In genomic region chr2:9717886-9718451, GRCh38 we compare ENCODE assay signal across 29 cellular contexts.
"Had no signal": no experiment of that assay in that cellular context is flagged by ENCODE, and none has a peak within 500 bp of the region (broad histone marks: within the 10 kb centered on the region; RNA-seq: fewer than 3 reads in every experiment).

No MANE protein-coding gene starts in this region.

- H3K4me1 ChIP-seq: esophagus muscularis mucosa, foreskin keratinocyte, heart left ventricle, neural progenitor cell, stomach, upper lobe of right lung had no signal

- H3K4me3 Mint-ChIP-seq: activated naive CD4-positive, alpha-beta T cell treated with anti-CD3 and anti-CD28 coated beads, Interleukin-2, amount 50 U/mL, for 24 hours; activated naive CD8-positive, alpha-beta T cell treated with anti-CD3 and anti-CD28 coated beads, Interleukin-2, amount 50 U/mL, for 24 hours; immature natural killer cell; mesothelial cell of epicardium; naive B cell; neural progenitor cell; stimulated activated naive B cell treated with anti-CD40 and anti-IgM and Interleukin-4, amounts not matched to agents 10 μg/mL and 1 μg/mL and 100 μg/mL, for 72 hours had no signal

- ATAC-seq: activated naive CD8-positive, alpha-beta T cell treated with anti-CD3 and anti-CD28 coated beads, Interleukin-2, amount 50 U/mL, for 24 hours; foreskin keratinocyte; heart left ventricle; stimulated activated naive B cell treated with anti-CD40 and anti-IgM and Interleukin-4, amounts not matched to agents 10 μg/mL and 1 μg/mL and 100 μg/mL, for 72 hours; upper lobe of right lung had no signal

- H3K36me3 Mint-ChIP-seq: activated naive CD4-positive, alpha-beta T cell treated with anti-CD3 and anti-CD28 coated beads, Interleukin-2, amount 50 U/mL, for 24 hours; immature natural killer cell; mesothelial cell of epicardium; naive B cell; neural progenitor cell; stimulated activated naive B cell treated with anti-CD40 and anti-IgM and Interleukin-4, amounts not matched to agents 10 μg/mL and 1 μg/mL and 100 μg/mL, for 72 hours had no signal

- H3K4me3 ChIP-seq: esophagus muscularis mucosa, heart left ventricle, neural progenitor cell, right atrium auricular region, smooth muscle cell, stomach, thyroid gland, upper lobe of right lung had no signal

- H2AFZ ChIP-seq: neural progenitor cell had no signal

- H3K4me2 ChIP-seq: neural progenitor cell, smooth muscle cell had no signal

- DNase-seq: activated CD4-positive, alpha-beta T cell treated with anti-CD3 and anti-CD28 coated beads for 4 hours; activated CD4-positive, alpha-beta T cell treated with anti-CD3 and anti-CD28 coated beads, Interleukin-2, amount 50 U/mL, for 4 hours; activated CD8-positive, alpha-beta memory T cell treated with anti-CD3 and anti-CD28 coated beads for 24 hours; activated gamma-delta T cell; activated naive CD8-positive, alpha-beta T cell treated with anti-CD3 and anti-CD28 coated beads, Interleukin-2, amount 50 U/mL, for 24 hours; amygdala; caudate nucleus; foreskin keratinocyte; heart left ventricle; hypothalamus; immature natural killer cell; kidney; left colon; naive B cell; stimulated activated CD4-positive, alpha-beta T cell treated with anti-CD3 and anti-CD28 coated beads, Interleukin-1b, Interleukin-23, amount 100 ng/mL, for 48 hours; stimulated activated CD4-positive, alpha-beta T cell treated with anti-CD3 and anti-CD28 coated beads, Interleukin-4, amount 100 ng/mL, for 4 hours; stimulated activated CD8-positive, alpha-beta memory T cell treated with anti-CD3 and anti-CD28 coated beads, Interleukin-4, amount 100 ng/mL, for 48 hours; stimulated activated naive B cell treated with anti-CD40 and anti-IgM and Interleukin-4, amounts not matched to agents 10 μg/mL and 1 μg/mL and 100 μg/mL, for 72 hours; stomach; T-helper 9 cell; thyroid gland; upper lobe of right lung had no signal

- H3K36me3 ChIP-seq: esophagus muscularis mucosa, heart left ventricle, neural progenitor cell, right atrium auricular region, stomach, thyroid gland, upper lobe of right lung had no signal

- H3K27me3 ChIP-seq: esophagus muscularis mucosa, foreskin keratinocyte, heart left ventricle, neural progenitor cell, right atrium auricular region, stomach, thyroid gland, upper lobe of right lung had no signal

- H3K27ac ChIP-seq: esophagus muscularis mucosa, foreskin keratinocyte, heart left ventricle, neural progenitor cell, right atrium auricular region, stomach, thyroid gland, upper lobe of right lung, VCaP had no signal

- H3K9me3 ChIP-seq: esophagus muscularis mucosa, heart left ventricle, right atrium auricular region, stomach, thyroid gland, upper lobe of right lung had no signal

- H3K9ac ChIP-seq: neural progenitor cell had no signal

- H3K9me3 Mint-ChIP-seq: activated naive CD4-positive, alpha-beta T cell treated with anti-CD3 and anti-CD28 coated beads, Interleukin-2, amount 50 U/mL, for 24 hours; activated naive CD8-positive, alpha-beta T cell treated with anti-CD3 and anti-CD28 coated beads, Interleukin-2, amount 50 U/mL, for 24 hours; immature natural killer cell; mesothelial cell of epicardium; stimulated activated naive B cell treated with anti-CD40 and anti-IgM and Interleukin-4, amounts not matched to agents 10 μg/mL and 1 μg/mL and 100 μg/mL, for 72 hours had no signal

- H3K27ac Mint-ChIP-seq: activated naive CD4-positive, alpha-beta T cell treated with anti-CD3 and anti-CD28 coated beads, Interleukin-2, amount 50 U/mL, for 24 hours; activated naive CD8-positive, alpha-beta T cell treated with anti-CD3 and anti-CD28 coated beads, Interleukin-2, amount 50 U/mL, for 24 hours; immature natural killer cell; mesothelial cell of epicardium; neural progenitor cell; stimulated activated naive B cell treated with anti-CD40 and anti-IgM and Interleukin-4, amounts not matched to agents 10 μg/mL and 1 μg/mL and 100 μg/mL, for 72 hours had no signal

- H3K4me1 Mint-ChIP-seq: activated naive CD4-positive, alpha-beta T cell treated with anti-CD3 and anti-CD28 coated beads, Interleukin-2, amount 50 U/mL, for 24 hours; activated naive CD8-positive, alpha-beta T cell treated with anti-CD3 and anti-CD28 coated beads, Interleukin-2, amount 50 U/mL, for 24 hours; mesothelial cell of epicardium had no signal
